Comparison of ENCODE assay signal across 1 cellular context in the genomic region with DNA sequence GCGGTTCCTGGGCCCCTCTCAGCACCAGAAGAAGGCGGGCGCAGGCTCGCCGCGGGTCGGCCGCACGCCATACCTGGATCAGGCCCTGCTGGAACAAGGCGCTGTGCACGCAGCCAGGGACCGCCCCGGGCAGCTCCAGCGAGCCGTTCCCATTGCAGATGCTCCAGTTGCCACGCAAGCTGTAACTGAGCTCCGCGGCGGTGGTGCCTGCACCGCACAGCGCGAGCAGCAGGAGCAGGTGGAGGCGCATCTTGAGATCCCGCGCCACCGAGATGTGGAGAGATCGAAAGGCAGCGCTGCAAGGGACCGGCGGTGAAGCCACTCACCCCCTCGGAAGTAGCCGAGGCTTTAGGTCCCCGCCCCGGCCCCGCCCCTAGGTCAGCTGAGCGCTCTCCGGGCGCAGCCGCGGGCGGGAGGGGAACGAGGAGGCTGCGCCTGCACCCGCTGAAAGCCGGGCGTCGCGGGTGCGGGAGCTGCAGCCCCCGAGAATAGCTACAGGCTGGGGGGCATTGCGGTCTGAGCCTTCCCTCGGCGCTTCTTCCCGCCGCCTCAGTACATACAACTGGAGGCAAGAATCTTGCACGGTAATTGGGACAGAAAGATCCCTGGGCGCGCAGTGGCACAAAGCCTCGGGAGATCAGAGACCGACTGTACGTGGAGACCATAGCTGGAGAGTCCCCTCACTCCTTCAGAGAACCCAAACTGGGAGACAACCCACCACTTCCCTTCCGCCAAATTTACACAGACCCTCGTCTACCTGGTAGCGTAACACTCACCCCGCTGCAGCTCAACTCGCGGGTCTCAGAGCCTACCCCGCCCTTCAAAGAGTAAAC.
TF ChIP-seq lines count a peak whose summit lies in the region.

A gene (minus strand): TSS at position 324 of the 833 bp plus-strand sequence. CDS start 74 bp downstream, at position 250.

TF ChIP-seq in HepG2, 621 proteins besides CTCF, POLR2A, EP300 and RAD21 (continued from another document and continues in another):
- TF ChIP-seq, protein P1, sequence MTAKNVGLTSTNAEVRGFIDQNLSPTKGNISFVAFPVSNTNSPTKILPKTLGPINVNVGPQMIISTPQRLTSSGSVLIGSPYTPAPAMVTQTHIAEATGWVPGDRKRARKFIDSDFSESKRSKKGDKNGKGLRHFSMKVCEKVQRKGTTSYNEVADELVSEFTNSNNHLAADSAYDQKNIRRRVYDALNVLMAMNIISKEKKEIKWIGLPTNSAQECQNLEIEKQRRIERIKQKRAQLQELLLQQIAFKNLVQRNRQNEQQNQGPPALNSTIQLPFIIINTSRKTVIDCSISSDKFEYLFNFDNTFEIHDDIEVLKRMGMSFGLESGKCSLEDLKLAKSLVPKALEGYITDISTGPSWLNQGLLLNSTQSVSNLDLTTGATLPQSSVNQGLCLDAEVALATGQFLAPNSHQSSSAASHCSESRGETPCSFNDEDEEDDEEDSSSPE (CRISPR knock-in tag; IDR thresholded peaks at IDR 0.05) = peak; percentile 65; the same call in 1 of the 2 replicates
- TF ChIP-seq ZKSCAN8 (CRISPR knock-in tag; IDR thresholded peaks at IDR 0.05; ENCODE audit: borderline replicate concordance) (peak; percentile 80; the same call in 1 of the 2 replicates), IRX3 (CRISPR knock-in tag; IDR thresholded peaks at IDR 0.05; ENCODE audit: borderline replicate concordance, low read depth) (no peak), ZNF33B (CRISPR knock-in tag; IDR thresholded peaks at IDR 0.05) (no peak), SRSF9 (IDR thresholded peaks at IDR 0.05; ENCODE audit: borderline replicate concordance, insufficient read depth, low read depth, low read length, poor library complexity, severe bottlenecking) (no peak), ZKSCAN1 (IDR thresholded peaks at IDR 0.05; ENCODE audit: low read length) (no peak), ZNF746 (CRISPR knock-in tag; IDR thresholded peaks at IDR 0.05) (no peak), SNAPC2 (CRISPR knock-in tag; IDR thresholded peaks at IDR 0.05) (0 out of 2 replicates have a peak, but pooled peaks have one; percentile 61), GABPA (IDR thresholded peaks at IDR 0.05; ENCODE audit: low read depth, low read length) (no peak), GABPA (CRISPR knock-in tag; IDR thresholded peaks at IDR 0.05; ENCODE audit: low read depth) (peak; percentile 34; the same call in 1 of the 2 replicates), PHF21A (CRISPR knock-in tag; IDR thresholded peaks at IDR 0.05) (0 out of 2 replicates have a peak, but pooled peaks have one; percentile 21), SRSF4 (IDR thresholded peaks at IDR 0.05; ENCODE audit: low read depth, low read length, poor library complexity, severe bottlenecking) (no peak), ATRX (CRISPR knock-in tag; IDR thresholded peaks at IDR 0.05; ENCODE audit: borderline replicate concordance) (no peak), KLF9 (CRISPR knock-in tag; IDR thresholded peaks at IDR 0.05; ENCODE audit: low read depth) (no peak), ZFP90 (CRISPR knock-in tag; IDR thresholded peaks at IDR 0.05; ENCODE audit: borderline replicate concordance) (peak; percentile 31; the same call in 1 of the 2 replicates), POLR2G (IDR thresholded peaks at IDR 0.05; ENCODE audit: low read depth, low read length) (peak; percentile 68; the same call in 1 of the 2 replicates), ETV5 (CRISPR knock-in tag; IDR thresholded peaks at IDR 0.05; ENCODE audit: borderline replicate concordance) (peak; percentile 61; the same call in 1 of the 2 replicates), ZNF891 (CRISPR knock-in tag; IDR thresholded peaks at IDR 0.05) (peak; percentile 67; the same call in 1 of the 2 replicates), ATF1 (CRISPR knock-in tag; IDR thresholded peaks at IDR 0.05) (no peak), ZNF441 (CRISPR knock-in tag; IDR thresholded peaks at IDR 0.05; ENCODE audit: borderline replicate concordance) (peak; percentile 66; the same call in 1 of the 2 replicates), ZNF768 (CRISPR knock-in tag; IDR thresholded peaks at IDR 0.05) (peak; percentile 85), ZFY (CRISPR knock-in tag; IDR thresholded peaks at IDR 0.05) (peak; percentile 93), ZNF615 (CRISPR knock-in tag; IDR thresholded peaks at IDR 0.05; ENCODE audit: borderline replicate concordance) (no peak), ZMAT3 (CRISPR knock-in tag; conservative IDR thresholded peaks at IDR 0.05) (peak; percentile 85), TEAD2 (CRISPR knock-in tag; IDR thresholded peaks at IDR 0.05) (0 out of 2 replicates have a peak, but pooled peaks have one; percentile 32)
- TF ChIP-seq, protein P2, sequence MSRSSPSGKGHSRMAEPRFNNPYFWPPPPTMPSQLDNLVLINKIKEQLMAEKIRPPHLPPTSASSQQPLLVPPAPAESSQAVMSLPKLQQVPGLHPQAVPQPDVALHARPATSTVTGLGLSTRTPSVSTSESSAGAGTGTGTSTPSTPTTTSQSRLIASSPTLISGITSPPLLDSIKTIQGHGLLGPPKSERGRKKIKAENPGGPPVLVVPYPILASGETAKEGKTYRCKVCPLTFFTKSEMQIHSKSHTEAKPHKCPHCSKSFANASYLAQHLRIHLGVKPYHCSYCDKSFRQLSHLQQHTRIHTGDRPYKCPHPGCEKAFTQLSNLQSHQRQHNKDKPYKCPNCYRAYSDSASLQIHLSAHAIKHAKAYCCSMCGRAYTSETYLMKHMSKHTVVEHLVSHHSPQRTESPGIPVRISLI (CRISPR knock-in tag; IDR thresholded peaks at IDR 0.05; ENCODE audit: borderline replicate concordance) = no peak
- TF ChIP-seq, protein P3, sequence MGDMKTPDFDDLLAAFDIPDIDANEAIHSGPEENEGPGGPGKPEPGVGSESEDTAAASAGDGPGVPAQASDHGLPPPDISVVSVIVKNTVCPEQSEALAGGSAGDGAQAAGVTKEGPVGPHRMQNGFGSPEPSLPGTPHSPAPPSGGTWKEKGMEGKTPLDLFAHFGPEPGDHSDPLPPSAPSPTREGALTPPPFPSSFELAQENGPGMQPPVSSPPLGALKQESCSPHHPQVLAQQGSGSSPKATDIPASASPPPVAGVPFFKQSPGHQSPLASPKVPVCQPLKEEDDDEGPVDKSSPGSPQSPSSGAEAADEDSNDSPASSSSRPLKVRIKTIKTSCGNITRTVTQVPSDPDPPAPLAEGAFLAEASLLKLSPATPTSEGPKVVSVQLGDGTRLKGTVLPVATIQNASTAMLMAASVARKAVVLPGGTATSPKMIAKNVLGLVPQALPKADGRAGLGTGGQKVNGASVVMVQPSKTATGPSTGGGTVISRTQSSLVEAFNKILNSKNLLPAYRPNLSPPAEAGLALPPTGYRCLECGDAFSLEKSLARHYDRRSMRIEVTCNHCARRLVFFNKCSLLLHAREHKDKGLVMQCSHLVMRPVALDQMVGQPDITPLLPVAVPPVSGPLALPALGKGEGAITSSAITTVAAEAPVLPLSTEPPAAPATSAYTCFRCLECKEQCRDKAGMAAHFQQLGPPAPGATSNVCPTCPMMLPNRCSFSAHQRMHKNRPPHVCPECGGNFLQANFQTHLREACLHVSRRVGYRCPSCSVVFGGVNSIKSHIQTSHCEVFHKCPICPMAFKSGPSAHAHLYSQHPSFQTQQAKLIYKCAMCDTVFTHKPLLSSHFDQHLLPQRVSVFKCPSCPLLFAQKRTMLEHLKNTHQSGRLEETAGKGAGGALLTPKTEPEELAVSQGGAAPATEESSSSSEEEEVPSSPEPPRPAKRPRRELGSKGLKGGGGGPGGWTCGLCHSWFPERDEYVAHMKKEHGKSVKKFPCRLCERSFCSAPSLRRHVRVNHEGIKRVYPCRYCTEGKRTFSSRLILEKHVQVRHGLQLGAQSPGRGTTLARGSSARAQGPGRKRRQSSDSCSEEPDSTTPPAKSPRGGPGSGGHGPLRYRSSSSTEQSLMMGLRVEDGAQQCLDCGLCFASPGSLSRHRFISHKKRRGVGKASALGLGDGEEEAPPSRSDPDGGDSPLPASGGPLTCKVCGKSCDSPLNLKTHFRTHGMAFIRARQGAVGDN (CRISPR knock-in tag; IDR thresholded peaks at IDR 0.05) = peak; percentile 96
- TF ChIP-seq, protein P4, sequence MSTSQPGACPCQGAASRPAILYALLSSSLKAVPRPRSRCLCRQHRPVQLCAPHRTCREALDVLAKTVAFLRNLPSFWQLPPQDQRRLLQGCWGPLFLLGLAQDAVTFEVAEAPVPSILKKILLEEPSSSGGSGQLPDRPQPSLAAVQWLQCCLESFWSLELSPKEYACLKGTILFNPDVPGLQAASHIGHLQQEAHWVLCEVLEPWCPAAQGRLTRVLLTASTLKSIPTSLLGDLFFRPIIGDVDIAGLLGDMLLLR (CRISPR knock-in tag; IDR thresholded peaks at IDR 0.05) = peak; percentile 57; the same call in 1 of the 2 replicates
- TF ChIP-seq, protein P5, sequence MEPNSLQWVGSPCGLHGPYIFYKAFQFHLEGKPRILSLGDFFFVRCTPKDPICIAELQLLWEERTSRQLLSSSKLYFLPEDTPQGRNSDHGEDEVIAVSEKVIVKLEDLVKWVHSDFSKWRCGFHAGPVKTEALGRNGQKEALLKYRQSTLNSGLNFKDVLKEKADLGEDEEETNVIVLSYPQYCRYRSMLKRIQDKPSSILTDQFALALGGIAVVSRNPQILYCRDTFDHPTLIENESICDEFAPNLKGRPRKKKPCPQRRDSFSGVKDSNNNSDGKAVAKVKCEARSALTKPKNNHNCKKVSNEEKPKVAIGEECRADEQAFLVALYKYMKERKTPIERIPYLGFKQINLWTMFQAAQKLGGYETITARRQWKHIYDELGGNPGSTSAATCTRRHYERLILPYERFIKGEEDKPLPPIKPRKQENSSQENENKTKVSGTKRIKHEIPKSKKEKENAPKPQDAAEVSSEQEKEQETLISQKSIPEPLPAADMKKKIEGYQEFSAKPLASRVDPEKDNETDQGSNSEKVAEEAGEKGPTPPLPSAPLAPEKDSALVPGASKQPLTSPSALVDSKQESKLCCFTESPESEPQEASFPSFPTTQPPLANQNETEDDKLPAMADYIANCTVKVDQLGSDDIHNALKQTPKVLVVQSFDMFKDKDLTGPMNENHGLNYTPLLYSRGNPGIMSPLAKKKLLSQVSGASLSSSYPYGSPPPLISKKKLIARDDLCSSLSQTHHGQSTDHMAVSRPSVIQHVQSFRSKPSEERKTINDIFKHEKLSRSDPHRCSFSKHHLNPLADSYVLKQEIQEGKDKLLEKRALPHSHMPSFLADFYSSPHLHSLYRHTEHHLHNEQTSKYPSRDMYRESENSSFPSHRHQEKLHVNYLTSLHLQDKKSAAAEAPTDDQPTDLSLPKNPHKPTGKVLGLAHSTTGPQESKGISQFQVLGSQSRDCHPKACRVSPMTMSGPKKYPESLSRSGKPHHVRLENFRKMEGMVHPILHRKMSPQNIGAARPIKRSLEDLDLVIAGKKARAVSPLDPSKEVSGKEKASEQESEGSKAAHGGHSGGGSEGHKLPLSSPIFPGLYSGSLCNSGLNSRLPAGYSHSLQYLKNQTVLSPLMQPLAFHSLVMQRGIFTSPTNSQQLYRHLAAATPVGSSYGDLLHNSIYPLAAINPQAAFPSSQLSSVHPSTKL (CRISPR knock-in tag; IDR thresholded peaks at IDR 0.05) = peak; percentile 70
- TF ChIP-seq, protein P6, sequence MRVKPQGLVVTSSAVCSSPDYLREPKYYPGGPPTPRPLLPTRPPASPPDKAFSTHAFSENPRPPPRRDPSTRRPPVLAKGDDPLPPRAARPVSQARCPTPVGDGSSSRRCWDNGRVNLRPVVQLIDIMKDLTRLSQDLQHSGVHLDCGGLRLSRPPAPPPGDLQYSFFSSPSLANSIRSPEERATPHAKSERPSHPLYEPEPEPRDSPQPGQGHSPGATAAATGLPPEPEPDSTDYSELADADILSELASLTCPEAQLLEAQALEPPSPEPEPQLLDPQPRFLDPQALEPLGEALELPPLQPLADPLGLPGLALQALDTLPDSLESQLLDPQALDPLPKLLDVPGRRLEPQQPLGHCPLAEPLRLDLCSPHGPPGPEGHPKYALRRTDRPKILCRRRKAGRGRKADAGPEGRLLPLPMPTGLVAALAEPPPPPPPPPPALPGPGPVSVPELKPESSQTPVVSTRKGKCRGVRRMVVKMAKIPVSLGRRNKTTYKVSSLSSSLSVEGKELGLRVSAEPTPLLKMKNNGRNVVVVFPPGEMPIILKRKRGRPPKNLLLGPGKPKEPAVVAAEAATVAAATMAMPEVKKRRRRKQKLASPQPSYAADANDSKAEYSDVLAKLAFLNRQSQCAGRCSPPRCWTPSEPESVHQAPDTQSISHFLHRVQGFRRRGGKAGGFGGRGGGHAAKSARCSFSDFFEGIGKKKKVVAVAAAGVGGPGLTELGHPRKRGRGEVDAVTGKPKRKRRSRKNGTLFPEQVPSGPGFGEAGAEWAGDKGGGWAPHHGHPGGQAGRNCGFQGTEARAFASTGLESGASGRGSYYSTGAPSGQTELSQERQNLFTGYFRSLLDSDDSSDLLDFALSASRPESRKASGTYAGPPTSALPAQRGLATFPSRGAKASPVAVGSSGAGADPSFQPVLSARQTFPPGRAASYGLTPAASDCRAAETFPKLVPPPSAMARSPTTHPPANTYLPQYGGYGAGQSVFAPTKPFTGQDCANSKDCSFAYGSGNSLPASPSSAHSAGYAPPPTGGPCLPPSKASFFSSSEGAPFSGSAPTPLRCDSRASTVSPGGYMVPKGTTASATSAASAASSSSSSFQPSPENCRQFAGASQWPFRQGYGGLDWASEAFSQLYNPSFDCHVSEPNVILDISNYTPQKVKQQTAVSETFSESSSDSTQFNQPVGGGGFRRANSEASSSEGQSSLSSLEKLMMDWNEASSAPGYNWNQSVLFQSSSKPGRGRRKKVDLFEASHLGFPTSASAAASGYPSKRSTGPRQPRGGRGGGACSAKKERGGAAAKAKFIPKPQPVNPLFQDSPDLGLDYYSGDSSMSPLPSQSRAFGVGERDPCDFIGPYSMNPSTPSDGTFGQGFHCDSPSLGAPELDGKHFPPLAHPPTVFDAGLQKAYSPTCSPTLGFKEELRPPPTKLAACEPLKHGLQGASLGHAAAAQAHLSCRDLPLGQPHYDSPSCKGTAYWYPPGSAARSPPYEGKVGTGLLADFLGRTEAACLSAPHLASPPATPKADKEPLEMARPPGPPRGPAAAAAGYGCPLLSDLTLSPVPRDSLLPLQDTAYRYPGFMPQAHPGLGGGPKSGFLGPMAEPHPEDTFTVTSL (CRISPR knock-in tag; IDR thresholded peaks at IDR 0.05; ENCODE audit: borderline replicate concordance) = peak; percentile 37; the same call in 1 of the 2 replicates
- TF ChIP-seq, protein P7, sequence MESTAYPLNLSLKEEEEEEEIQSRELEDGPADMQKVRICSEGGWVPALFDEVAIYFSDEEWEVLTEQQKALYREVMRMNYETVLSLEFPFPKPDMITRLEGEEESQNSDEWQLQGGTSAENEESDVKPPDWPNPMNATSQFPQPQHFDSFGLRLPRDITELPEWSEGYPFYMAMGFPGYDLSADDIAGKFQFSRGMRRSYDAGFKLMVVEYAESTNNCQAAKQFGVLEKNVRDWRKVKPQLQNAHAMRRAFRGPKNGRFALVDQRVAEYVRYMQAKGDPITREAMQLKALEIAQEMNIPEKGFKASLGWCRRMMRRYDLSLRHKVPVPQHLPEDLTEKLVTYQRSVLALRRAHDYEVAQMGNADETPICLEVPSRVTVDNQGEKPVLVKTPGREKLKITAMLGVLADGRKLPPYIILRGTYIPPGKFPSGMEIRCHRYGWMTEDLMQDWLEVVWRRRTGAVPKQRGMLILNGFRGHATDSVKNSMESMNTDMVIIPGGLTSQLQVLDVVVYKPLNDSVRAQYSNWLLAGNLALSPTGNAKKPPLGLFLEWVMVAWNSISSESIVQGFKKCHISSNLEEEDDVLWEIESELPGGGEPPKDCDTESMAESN (CRISPR knock-in tag; conservative IDR thresholded peaks at IDR 0.05) = peak; percentile 83
- TF ChIP-seq, protein P8, sequence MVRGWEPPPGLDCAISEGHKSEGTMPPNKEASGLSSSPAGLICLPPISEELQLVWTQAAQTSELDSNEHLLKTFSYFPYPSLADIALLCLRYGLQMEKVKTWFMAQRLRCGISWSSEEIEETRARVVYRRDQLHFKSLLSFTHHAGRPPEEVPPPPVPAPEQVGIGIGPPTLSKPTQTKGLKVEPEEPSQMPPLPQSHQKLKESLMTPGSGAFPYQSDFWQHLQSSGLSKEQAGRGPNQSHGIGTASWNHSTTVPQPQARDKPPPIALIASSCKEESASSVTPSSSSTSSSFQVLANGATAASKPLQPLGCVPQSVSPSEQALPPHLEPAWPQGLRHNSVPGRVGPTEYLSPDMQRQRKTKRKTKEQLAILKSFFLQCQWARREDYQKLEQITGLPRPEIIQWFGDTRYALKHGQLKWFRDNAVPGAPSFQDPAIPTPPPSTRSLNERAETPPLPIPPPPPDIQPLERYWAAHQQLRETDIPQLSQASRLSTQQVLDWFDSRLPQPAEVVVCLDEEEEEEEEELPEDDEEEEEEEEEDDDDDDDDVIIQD (CRISPR knock-in tag; IDR thresholded peaks at IDR 0.05; ENCODE audit: low read depth) = peak; percentile 16; the same call in 1 of the 2 replicates
